8 cellular contexts compared by ENCODE assay signal in the genomic region with DNA sequence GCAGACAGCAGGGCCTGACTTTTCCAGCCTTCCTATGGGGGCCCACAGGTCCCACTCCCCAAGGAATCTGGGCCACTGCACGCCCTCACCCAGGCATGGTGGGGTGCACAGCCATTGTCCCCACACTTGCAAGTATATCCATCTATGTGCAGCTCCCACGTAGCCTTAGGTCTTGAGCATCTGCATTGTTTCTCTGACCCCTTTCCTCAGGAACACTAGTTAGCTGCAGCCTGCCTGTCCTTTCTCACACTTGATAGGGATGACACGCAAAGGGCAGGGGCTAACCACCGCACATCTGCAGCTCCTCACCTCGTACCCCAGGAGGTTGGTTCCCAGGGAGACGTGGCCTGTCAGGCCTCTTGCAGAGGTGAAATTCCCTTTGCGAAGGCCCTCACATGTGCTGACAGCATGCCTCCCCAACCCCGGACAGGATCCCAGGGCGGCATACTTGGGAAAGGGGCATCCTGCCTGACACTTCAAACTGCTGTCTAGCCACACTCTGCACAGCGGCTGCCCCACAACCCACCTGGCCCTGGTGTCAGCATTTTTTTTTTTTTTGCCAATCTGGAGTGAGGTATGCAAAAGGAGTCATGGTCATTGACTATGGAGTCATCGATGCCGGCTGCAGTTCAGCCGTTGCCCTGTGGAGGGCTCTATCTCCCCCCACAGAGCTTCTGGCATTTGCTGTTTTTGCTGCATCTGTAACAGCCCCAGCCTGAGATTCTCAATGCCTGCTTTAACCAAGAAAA. TPM values are rescaled to one million over a fixed set of nuclear protein-coding genes. Genes with fewer than 3 reads are reported as not detected.
DNase-seq lines count a peak whose midpoint lies in the region; ATAC-seq, FAIRE-seq and TF ChIP-seq lines count a peak whose summit lies in the region.

No MANE protein-coding gene starts in this region.

- H3K27ac Mint-ChIP-seq in Calu3 (ENCODE audit: unreplicated experiment), result peak overlapping the region; percentile 78
- peak overlapping the region; percentile 8 for H3K27ac Mint-ChIP-seq in activated T-helper 1 cell treated with anti-CD3 and anti-CD28 coated beads, Interleukin-12 subunit alpha, Interleukin-12 subunit beta, Interleukin-2, Interleukin-4 antibody, amounts not matched to agents 30 ng/mL and 10 ng/mL and 1 ng/mL, durations not matched to agents 14 hours and 24 hours and 36 hours
- no peak overlapping the region for H3K27ac Mint-ChIP-seq in osteocyte (ENCODE audit: unreplicated experiment)

- no TSS peak for BruUV-seq in Calu3 (replicated peaks; lab: Mats Ljungman, UMichigan)

- no peak for FAIRE-seq in frontal cortex (lab: Jason Lieb, UNC)

- H3K36me3 Mint-ChIP-seq in Calu3 (ENCODE audit: insufficient read depth, unreplicated experiment), result peaks cover 68% of the 10 kb centered on the region
- peaks cover 17% of the 10 kb centered on the region for H3K36me3 Mint-ChIP-seq in activated T-helper 1 cell treated with anti-CD3 and anti-CD28 coated beads, Interleukin-12 subunit alpha, Interleukin-12 subunit beta, Interleukin-2, Interleukin-4 antibody, amounts not matched to agents 30 ng/mL and 10 ng/mL and 1 ng/mL, durations not matched to agents 14 hours and 24 hours and 36 hours (ENCODE audit: low read depth)
- H3K36me3 Mint-ChIP-seq in osteocyte (ENCODE audit: unreplicated experiment), result peaks cover 3% of the 10 kb centered on the region

- TF ChIP-seq CTCF in Calu3 (IDR thresholded peaks at IDR 0.05; ENCODE audit: unreplicated experiment), result peak; percentile 64
- TF ChIP-seq CTCF in osteocyte (IDR thresholded peaks at IDR 0.05), result peak; percentile 66

- H3K9me3 Mint-ChIP-seq in Calu3 (ENCODE audit: low read depth, unreplicated experiment), result no peaks in the 10 kb centered on the region
- no peaks in the 10 kb centered on the region for H3K9me3 Mint-ChIP-seq in activated T-helper 1 cell treated with anti-CD3 and anti-CD28 coated beads, Interleukin-12 subunit alpha, Interleukin-12 subunit beta, Interleukin-2, Interleukin-4 antibody, amounts not matched to agents 30 ng/mL and 10 ng/mL and 1 ng/mL, durations not matched to agents 14 hours and 24 hours and 36 hours
- H3K9me3 Mint-ChIP-seq in osteocyte (ENCODE audit: unreplicated experiment), result no peaks in the 10 kb centered on the region

- intact Hi-C loops in Calu3 (cut with micrococcal nuclease; ENCODE audit: unreplicated experiment), result loop anchor here (5.0 kb wide), 1 partner anchor 168 kb away; a partner anchor contains a TSS
- intact Hi-C loops in activated T-helper 1 cell treated with anti-CD3 and anti-CD28 coated beads, Interleukin-12 subunit alpha, Interleukin-12 subunit beta, Interleukin-2, Interleukin-4 antibody, amounts not matched to agents 30 ng/mL and 10 ng/mL and 1 ng/mL, durations not matched to agents 14 hours and 24 hours and 36 hours (cut with micrococcal nuclease), result loop anchor here (1.0 to 10.0 kb wide), 4 partner anchors 32 to 545 kb away; no protein-coding TSS in a partner anchor

- CTCF ChIA-PET in Calu3 (lab: Charles Lee), result interaction anchor here (0.7 kb wide), 1 partner anchor 66 kb away, joined by 3 read pairs; no protein-coding TSS in a partner anchor

- peaks cover 8% of the 10 kb centered on the region for H3K4me1 Mint-ChIP-seq in Calu3 (ENCODE audit: low read depth, unreplicated experiment)
- peaks cover 10% of the 10 kb centered on the region for H3K4me1 Mint-ChIP-seq in activated T-helper 1 cell treated with anti-CD3 and anti-CD28 coated beads, Interleukin-12 subunit alpha, Interleukin-12 subunit beta, Interleukin-2, Interleukin-4 antibody, amounts not matched to agents 30 ng/mL and 10 ng/mL and 1 ng/mL, durations not matched to agents 14 hours and 24 hours and 36 hours (ENCODE audit: low read depth)
- peaks cover 27% of the 10 kb centered on the region for H3K4me1 Mint-ChIP-seq in osteocyte (ENCODE audit: unreplicated experiment)

- DNase-seq in Calu3, result peak; percentile 59
- peak; percentile 19 for DNase-seq in NCI-H510A treated with DMSO at 0.1 percent for 48 hours (lab: John Stamatoyannopoulos, UW)
- DNase-seq in activated T-helper 1 cell treated with anti-CD3 and anti-CD28 coated beads, Interleukin-12 subunit alpha, Interleukin-12 subunit beta, Interleukin-2, Interleukin-4 antibody, amounts not matched to agents 30 ng/mL and 10 ng/mL and 1 ng/mL, durations not matched to agents 14 hours and 24 hours and 36 hours (ENCODE audit: low spot score), result peak; percentile 25
- peak; percentile 61 to 70 for DNase-seq in frontal cortex (ENCODE audit: low spot score in 2 of 2)
- no peak for DNase-seq in osteocyte (ENCODE audit: extremely low spot score, unreplicated experiment)

- H3K4me3 Mint-ChIP-seq in Calu3 (ENCODE audit: low read depth, unreplicated experiment) (peak overlapping the region; percentile 79), osteocyte (ENCODE audit: unreplicated experiment) (peak overlapping the region; percentile 17)
- peak overlapping the region; percentile 42 for H3K4me3 Mint-ChIP-seq in activated T-helper 1 cell treated with anti-CD3 and anti-CD28 coated beads, Interleukin-12 subunit alpha, Interleukin-12 subunit beta, Interleukin-2, Interleukin-4 antibody, amounts not matched to agents 30 ng/mL and 10 ng/mL and 1 ng/mL, durations not matched to agents 14 hours and 24 hours and 36 hours

- ATAC-seq in GM21447 (IDR thresholded peaks at IDR 0.05; ENCODE audit: unreplicated experiment) (peak; percentile 21), GM19463 (IDR thresholded peaks at IDR 0.05; ENCODE audit: unreplicated experiment) (no peak), GM21717 (IDR thresholded peaks at IDR 0.05; ENCODE audit: unreplicated experiment) (no peak)

- no peaks in the 10 kb centered on the region for H3K27me3 Mint-ChIP-seq in Calu3 (ENCODE audit: unreplicated experiment)
- H3K27me3 Mint-ChIP-seq in activated T-helper 1 cell treated with anti-CD3 and anti-CD28 coated beads, Interleukin-12 subunit alpha, Interleukin-12 subunit beta, Interleukin-2, Interleukin-4 antibody, amounts not matched to agents 30 ng/mL and 10 ng/mL and 1 ng/mL, durations not matched to agents 14 hours and 24 hours and 36 hours (ENCODE audit: insufficient read depth), result peaks cover 7% of the 10 kb centered on the region
- peaks cover 8% of the 10 kb centered on the region for H3K27me3 Mint-ChIP-seq in osteocyte (ENCODE audit: unreplicated experiment)

RNA-seq across cellular contexts. Expression of a gene that starts 5.0 kb away (rescaled TPM):
- total RNA-seq in Calu3 (2022) (37.8 and 40.0 TPM in 2 replicates), frontal cortex (15.9 TPM), osteocyte (18.2 and 20.7 TPM in 2 replicates)
- total RNA-seq in activated T-helper 1 cell treated with anti-CD3 and anti-CD28 coated beads, Interleukin-12 subunit alpha, Interleukin-12 subunit beta, Interleukin-2, Interleukin-4 antibody, amounts not matched to agents 30 ng/mL and 10 ng/mL and 1 ng/mL, durations not matched to agents 14 hours and 24 hours and 36 hours, result 33.9 and 37.5 TPM in 2 replicates

RNA-seq across cellular contexts. Expression of a gene that starts 5.2 kb away (rescaled TPM):
- total RNA-seq in Calu3 (2022) (39.4 and 39.9 TPM in 2 replicates), frontal cortex (70.5 TPM), osteocyte (28.6 and 29.6 TPM in 2 replicates)
- total RNA-seq in activated T-helper 1 cell treated with anti-CD3 and anti-CD28 coated beads, Interleukin-12 subunit alpha, Interleukin-12 subunit beta, Interleukin-2, Interleukin-4 antibody, amounts not matched to agents 30 ng/mL and 10 ng/mL and 1 ng/mL, durations not matched to agents 14 hours and 24 hours and 36 hours, result 32.2 and 33.7 TPM in 2 replicates

Comparison
In these comparisons a context has a peak if more than half of its experiments do, and no peak if none do; other contexts are left out.
1. H3K4me3 Mint-ChIP-seq: peak in every context shown above with its lines; median percentile 79 in Calu3; 42 in activated T-helper 1 cell treated with anti-CD3 and anti-CD28 coated beads, Interleukin-12 subunit alpha, Interleukin-12 subunit beta, Interleukin-2, Interleukin-4 antibody, amounts not matched to agents 30 ng/mL and 10 ng/mL and 1 ng/mL, durations not matched to agents 14 hours and 24 hours and 36 hours; 17 in osteocyte.